1 cellular context compared by ENCODE assay signal in the genomic region with DNA sequence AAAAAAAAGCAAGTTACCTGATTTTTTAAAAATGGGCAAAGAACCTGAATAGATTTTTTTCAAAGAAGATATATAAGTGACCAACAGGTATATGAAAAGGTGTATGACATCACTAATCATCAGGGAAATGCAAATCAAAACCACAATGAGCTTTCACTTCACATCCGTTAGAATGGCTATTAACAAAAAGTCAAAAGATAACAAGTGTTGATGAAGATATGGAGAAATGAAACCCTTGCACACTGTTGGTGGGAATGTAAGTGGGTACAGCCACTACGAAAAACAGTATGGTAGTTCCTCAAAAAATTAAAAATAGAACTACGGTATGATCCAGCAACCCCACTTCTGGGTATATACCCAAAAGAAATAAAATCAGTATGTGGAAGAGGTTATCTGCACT.
TF ChIP-seq lines count a peak whose summit lies in the region.

No MANE protein-coding gene starts in this region.

TF ChIP-seq in GM12878, 131 proteins besides CTCF, POLR2A, EP300 and RAD21 (continued from another document):
- TF ChIP-seq ETV6 (conservative IDR thresholded peaks at IDR 0.05 in 1 of 2, IDR thresholded peaks at IDR 0.05 in 1 of 2; ENCODE audit: borderline replicate concordance in 1 of 2, low read depth in 1 of 2) (peak in 1 of 2 experiments; percentile 72; a peak in 2 of 4 replicates), POU2F2 (IDR thresholded peaks at IDR 0.05; ENCODE audit: borderline replicate concordance, low read depth, low read length) (peak; percentile 89; the same call in 1 of the 3 replicates), PML (IDR thresholded peaks at IDR 0.05; ENCODE audit: low read length) (no peak), RFX5 (IDR thresholded peaks at IDR 0.05; ENCODE audit: low read depth, low read length) (no peak), SMAD1 (IDR thresholded peaks at IDR 0.05; ENCODE audit: low read depth, partially characterized antibody) (peak; percentile 31), SPI1 (IDR thresholded peaks at IDR 0.05; ENCODE audit: borderline replicate concordance, insufficient read depth, low read depth, low read length) (peak; percentile 66; the same call in 1 of the 2 replicates), ZNF622 (IDR thresholded peaks at IDR 0.05) (no peak), SMAD5 (IDR thresholded peaks at IDR 0.05; ENCODE audit: low read depth) (no peak), CBX3 (IDR thresholded peaks at IDR 0.05; ENCODE audit: borderline replicate concordance, low read depth) (no peak), MEF2B (IDR thresholded peaks at IDR 0.05; ENCODE audit: partially characterized antibody, poor library complexity, severe bottlenecking) (no peak), ATF7 (IDR thresholded peaks at IDR 0.05; ENCODE audit: low read depth) (peak; percentile 98), KLF5 (IDR thresholded peaks at IDR 0.05; ENCODE audit: partially characterized antibody) (peak; percentile 12), GATAD2B (conservative IDR thresholded peaks at IDR 0.05; ENCODE audit: low read depth) (no peak), IRF4 (IDR thresholded peaks at IDR 0.05; ENCODE audit: low read depth, low read length) (peak; percentile 44; the same call in 1 of the 2 replicates), ZZZ3 (IDR thresholded peaks at IDR 0.05; ENCODE audit: control insufficient read depth, insufficient read length, low read depth) (no peak), SMC3 (IDR thresholded peaks at IDR 0.05; ENCODE audit: borderline replicate concordance, low read length) (no peak), MEF2A (IDR thresholded peaks at IDR 0.05; ENCODE audit: insufficient read depth, low read depth, low read length) (peak; percentile 66), RCOR1 (conservative IDR thresholded peaks at IDR 0.05; ENCODE audit: low read depth, low read length) (no peak), ZBED1 (IDR thresholded peaks at IDR 0.05; ENCODE audit: borderline replicate concordance) (no peak), ESRRA (IDR thresholded peaks at IDR 0.05; ENCODE audit: low read length) (no peak), TBL1XR1 (IDR thresholded peaks at IDR 0.05; ENCODE audit: low read depth, low read length) (no peak; the same call in 1 of the 2 replicates), RBBP5 (conservative IDR thresholded peaks at IDR 0.05) (no peak), JUNB (IDR thresholded peaks at IDR 0.05) (peak; percentile 70), PAX5 (IDR thresholded peaks at IDR 0.05; ENCODE audit: borderline replicate concordance, low read depth, low read length) (peak; percentile 11; the same call in 1 of the 2 replicates), ZNF217 (IDR thresholded peaks at IDR 0.05) (no peak), RELA (IDR thresholded peaks at IDR 0.05; ENCODE audit: borderline replicate concordance, partially characterized antibody) (no peak), BRCA1 (IDR thresholded peaks at IDR 0.05; ENCODE audit: low read depth, low read length) (no peak), CREM (IDR thresholded peaks at IDR 0.05; ENCODE audit: low read depth) (peak; percentile 64)
- TF ChIP-seq, protein P1, sequence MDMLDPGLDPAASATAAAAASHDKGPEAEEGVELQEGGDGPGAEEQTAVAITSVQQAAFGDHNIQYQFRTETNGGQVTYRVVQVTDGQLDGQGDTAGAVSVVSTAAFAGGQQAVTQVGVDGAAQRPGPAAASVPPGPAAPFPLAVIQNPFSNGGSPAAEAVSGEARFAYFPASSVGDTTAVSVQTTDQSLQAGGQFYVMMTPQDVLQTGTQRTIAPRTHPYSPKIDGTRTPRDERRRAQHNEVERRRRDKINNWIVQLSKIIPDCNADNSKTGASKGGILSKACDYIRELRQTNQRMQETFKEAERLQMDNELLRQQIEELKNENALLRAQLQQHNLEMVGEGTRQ (IDR thresholded peaks at IDR 0.05; ENCODE audit: borderline replicate concordance, low read depth, low read length), result no peak
- TF ChIP-seq, protein P2, sequence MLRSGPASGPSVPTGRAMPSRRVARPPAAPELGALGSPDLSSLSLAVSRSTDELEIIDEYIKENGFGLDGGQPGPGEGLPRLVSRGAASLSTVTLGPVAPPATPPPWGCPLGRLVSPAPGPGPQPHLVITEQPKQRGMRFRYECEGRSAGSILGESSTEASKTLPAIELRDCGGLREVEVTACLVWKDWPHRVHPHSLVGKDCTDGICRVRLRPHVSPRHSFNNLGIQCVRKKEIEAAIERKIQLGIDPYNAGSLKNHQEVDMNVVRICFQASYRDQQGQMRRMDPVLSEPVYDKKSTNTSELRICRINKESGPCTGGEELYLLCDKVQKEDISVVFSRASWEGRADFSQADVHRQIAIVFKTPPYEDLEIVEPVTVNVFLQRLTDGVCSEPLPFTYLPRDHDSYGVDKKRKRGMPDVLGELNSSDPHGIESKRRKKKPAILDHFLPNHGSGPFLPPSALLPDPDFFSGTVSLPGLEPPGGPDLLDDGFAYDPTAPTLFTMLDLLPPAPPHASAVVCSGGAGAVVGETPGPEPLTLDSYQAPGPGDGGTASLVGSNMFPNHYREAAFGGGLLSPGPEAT (IDR thresholded peaks at IDR 0.05; ENCODE audit: low read depth), result no peak
- TF ChIP-seq, protein P3, sequence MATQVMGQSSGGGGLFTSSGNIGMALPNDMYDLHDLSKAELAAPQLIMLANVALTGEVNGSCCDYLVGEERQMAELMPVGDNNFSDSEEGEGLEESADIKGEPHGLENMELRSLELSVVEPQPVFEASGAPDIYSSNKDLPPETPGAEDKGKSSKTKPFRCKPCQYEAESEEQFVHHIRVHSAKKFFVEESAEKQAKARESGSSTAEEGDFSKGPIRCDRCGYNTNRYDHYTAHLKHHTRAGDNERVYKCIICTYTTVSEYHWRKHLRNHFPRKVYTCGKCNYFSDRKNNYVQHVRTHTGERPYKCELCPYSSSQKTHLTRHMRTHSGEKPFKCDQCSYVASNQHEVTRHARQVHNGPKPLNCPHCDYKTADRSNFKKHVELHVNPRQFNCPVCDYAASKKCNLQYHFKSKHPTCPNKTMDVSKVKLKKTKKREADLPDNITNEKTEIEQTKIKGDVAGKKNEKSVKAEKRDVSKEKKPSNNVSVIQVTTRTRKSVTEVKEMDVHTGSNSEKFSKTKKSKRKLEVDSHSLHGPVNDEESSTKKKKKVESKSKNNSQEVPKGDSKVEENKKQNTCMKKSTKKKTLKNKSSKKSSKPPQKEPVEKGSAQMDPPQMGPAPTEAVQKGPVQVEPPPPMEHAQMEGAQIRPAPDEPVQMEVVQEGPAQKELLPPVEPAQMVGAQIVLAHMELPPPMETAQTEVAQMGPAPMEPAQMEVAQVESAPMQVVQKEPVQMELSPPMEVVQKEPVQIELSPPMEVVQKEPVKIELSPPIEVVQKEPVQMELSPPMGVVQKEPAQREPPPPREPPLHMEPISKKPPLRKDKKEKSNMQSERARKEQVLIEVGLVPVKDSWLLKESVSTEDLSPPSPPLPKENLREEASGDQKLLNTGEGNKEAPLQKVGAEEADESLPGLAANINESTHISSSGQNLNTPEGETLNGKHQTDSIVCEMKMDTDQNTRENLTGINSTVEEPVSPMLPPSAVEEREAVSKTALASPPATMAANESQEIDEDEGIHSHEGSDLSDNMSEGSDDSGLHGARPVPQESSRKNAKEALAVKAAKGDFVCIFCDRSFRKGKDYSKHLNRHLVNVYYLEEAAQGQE (IDR thresholded peaks at IDR 0.05; ENCODE audit: low read depth, low read length), result no peak
- TF ChIP-seq, protein P4, sequence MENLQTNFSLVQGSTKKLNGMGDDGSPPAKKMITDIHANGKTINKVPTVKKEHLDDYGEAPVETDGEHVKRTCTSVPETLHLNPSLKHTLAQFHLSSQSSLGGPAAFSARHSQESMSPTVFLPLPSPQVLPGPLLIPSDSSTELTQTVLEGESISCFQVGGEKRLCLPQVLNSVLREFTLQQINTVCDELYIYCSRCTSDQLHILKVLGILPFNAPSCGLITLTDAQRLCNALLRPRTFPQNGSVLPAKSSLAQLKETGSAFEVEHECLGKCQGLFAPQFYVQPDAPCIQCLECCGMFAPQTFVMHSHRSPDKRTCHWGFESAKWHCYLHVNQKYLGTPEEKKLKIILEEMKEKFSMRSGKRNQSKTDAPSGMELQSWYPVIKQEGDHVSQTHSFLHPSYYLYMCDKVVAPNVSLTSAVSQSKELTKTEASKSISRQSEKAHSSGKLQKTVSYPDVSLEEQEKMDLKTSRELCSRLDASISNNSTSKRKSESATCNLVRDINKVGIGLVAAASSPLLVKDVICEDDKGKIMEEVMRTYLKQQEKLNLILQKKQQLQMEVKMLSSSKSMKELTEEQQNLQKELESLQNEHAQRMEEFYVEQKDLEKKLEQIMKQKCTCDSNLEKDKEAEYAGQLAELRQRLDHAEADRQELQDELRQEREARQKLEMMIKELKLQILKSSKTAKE (IDR thresholded peaks at IDR 0.05; ENCODE audit: low read depth, poor library complexity, severe bottlenecking), result peak; percentile 20
- TF ChIP-seq, protein P5, sequence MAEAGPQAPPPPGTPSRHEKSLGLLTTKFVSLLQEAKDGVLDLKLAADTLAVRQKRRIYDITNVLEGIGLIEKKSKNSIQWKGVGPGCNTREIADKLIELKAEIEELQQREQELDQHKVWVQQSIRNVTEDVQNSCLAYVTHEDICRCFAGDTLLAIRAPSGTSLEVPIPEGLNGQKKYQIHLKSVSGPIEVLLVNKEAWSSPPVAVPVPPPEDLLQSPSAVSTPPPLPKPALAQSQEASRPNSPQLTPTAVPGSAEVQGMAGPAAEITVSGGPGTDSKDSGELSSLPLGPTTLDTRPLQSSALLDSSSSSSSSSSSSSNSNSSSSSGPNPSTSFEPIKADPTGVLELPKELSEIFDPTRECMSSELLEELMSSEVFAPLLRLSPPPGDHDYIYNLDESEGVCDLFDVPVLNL (IDR thresholded peaks at IDR 0.05; ENCODE audit: low read depth, low read length), result no peak
